24 cellular contexts compared by ENCODE assay signal in genomic region chr3:109346770-109347295, GRCh38. TPM values are rescaled to one million over a fixed set of nuclear protein-coding genes. Genes with fewer than 3 reads are reported as not detected.
"Had no signal": no experiment of that assay in that cellular context is flagged by ENCODE, and none has a peak within 500 bp of the region (broad histone marks: within the 10 kb centered on the region; RNA-seq: fewer than 3 reads in every experiment).

No MANE protein-coding gene starts in this region.

- H3K9me3 Mint-ChIP-seq: T-cell, type B pancreatic cell had no signal

- H3K36me3 ChIP-seq: breast epithelium, gastrocnemius medialis, left lung, neutrophil, suprapubic skin had no signal

- H3K27ac Mint-ChIP-seq: dendritic cell treated with granulocyte-macrophage colony-stimulating factor and Interleukin-4, amounts not matched to agents 40 ng/mL and 50 ng/mL, for 4 days; effector memory CD8-positive, alpha-beta T cell; naive B cell; T-cell; type B pancreatic cell had no signal

- H3K4me1 ChIP-seq: breast epithelium, gastrocnemius medialis, left lung, suprapubic skin had no signal

- H3K36me3 Mint-ChIP-seq: naive B cell, T-cell, type B pancreatic cell had no signal

- H3K27me3 Mint-ChIP-seq: dendritic cell treated with granulocyte-macrophage colony-stimulating factor and Interleukin-4, amounts not matched to agents 40 ng/mL and 50 ng/mL, for 4 days; naive B cell; T-cell; type B pancreatic cell had no signal

- ATAC-seq: effector memory CD8-positive, alpha-beta T cell; gastrocnemius medialis; left lung; T-cell had no signal

- DNase-seq: activated CD4-positive, CD25-positive, alpha-beta regulatory T cell treated with anti-CD3 and anti-CD28 coated beads, Interleukin-2, amount 50 U/mL, for 72 hours; activated naive CD4-positive, alpha-beta T cell; amniotic stem cell; cerebellar nuclear complex; effector memory CD8-positive, alpha-beta T cell; gastrocnemius medialis; islet precursor cell; left lung; mammary epithelial cell; naive B cell; posterior cingulate gyrus; stimulated activated CD4-positive, alpha-beta T cell treated with anti-CD3 and anti-CD28 coated beads, Interleukin-4, amount 100 ng/mL, for 4 hours; stimulated activated CD8-positive, alpha-beta memory T cell treated with anti-CD3 and anti-CD28 coated beads, Interleukin-4, amount 100 ng/mL, for 48 hours; stimulated activated naive CD4-positive, alpha-beta T cell treated with Interleukin-2 at 50 U/mL for 16 hours; T-cell; T-helper 9 cell had no signal

- H3K27me3 ChIP-seq: breast epithelium, gastrocnemius medialis, left lung, neutrophil, suprapubic skin had no signal

- H3K27ac ChIP-seq: breast epithelium, gastrocnemius medialis, left lung, neutrophil, skin epidermis, suprapubic skin had no signal

- H3K4me1 Mint-ChIP-seq: naive B cell, T-cell had no signal

- H3K4me3 ChIP-seq: breast epithelium, gastrocnemius medialis, left lung, skin epidermis, suprapubic skin had no signal

- H3K4me3 Mint-ChIP-seq: dendritic cell treated with granulocyte-macrophage colony-stimulating factor and Interleukin-4, amounts not matched to agents 40 ng/mL and 50 ng/mL, for 4 days; effector memory CD8-positive, alpha-beta T cell; naive B cell; T-cell; type B pancreatic cell had no signal

RNA-seq across cellular contexts. Expression of gene DPPA4, which starts 9.5 kb away (rescaled TPM):
- total RNA-seq: breast epithelium, gastrocnemius medialis, mammary epithelial cell, suprapubic skin had no signal
- polyA plus RNA-seq: mammary epithelial cell had no signal

RNA-seq across cellular contexts. Expression of gene DPPA2, which starts 30.5 kb away (rescaled TPM):
- total RNA-seq: activated CD8-positive, alpha-beta memory T cell treated with anti-CD3 and anti-CD28 coated beads for 36 hours; breast epithelium; gastrocnemius medialis; left lung; mammary epithelial cell; mononuclear cell; suprapubic skin; T-cell had no signal
- polyA plus RNA-seq: mammary epithelial cell had no signal
